In the genomic region with DNA sequence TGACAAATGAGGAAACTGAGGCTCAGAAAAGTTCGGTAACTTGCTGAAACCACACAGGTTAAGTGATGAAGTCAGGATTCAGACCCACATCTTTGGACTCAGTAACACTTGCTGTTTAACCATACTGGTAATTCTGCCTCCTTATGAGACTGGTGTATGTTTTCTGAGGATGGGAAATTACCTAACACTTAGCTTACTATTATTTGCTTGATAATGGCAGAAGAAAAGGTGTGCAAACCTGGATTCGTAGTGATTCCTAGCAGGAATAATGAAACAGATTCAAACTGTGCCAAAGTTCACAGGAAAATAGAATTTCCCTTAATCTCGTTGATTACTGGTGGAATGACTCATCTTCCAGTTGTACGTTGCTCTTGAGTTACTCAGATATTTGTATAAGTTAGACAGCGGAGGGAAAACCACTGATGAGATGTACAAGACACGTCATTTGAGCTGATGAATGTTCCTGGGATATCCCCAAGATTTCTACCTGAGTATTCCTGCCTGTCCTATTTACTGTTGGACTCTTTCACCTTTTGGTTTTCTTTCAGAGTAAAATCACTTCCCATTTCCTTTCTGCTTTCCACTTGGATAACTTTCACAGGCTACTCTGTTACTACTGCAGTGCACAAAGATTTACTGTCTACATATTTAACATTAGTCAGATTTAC, we compare ENCODE assay signal across 1 cellular context.
A peak's percentile ranks its signal among the peaks of the same experiment; 100 is the strongest.
TF ChIP-seq lines count a peak whose summit lies in the region.

No MANE protein-coding gene starts in this region.

TF ChIP-seq in HepG2, 621 proteins besides CTCF, POLR2A, EP300 and RAD21 (continued from another document and continues in another):
- peak; percentile 62 for TF ChIP-seq HMGXB3 (CRISPR knock-in tag; IDR thresholded peaks at IDR 0.05; ENCODE audit: borderline replicate concordance)
- TF ChIP-seq MED13 (CRISPR knock-in tag; IDR thresholded peaks at IDR 0.05), result no peak
- TF ChIP-seq, protein P1, sequence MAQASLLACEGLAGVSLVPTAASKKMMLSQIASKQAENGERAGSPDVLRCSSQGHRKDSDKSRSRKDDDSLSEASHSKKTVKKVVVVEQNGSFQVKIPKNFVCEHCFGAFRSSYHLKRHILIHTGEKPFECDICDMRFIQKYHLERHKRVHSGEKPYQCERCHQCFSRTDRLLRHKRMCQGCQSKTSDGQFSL (CRISPR knock-in tag; IDR thresholded peaks at IDR 0.05), result no peak
- TF ChIP-seq ZNF251 (CRISPR knock-in tag; IDR thresholded peaks at IDR 0.05), result no peak
- no peak for TF ChIP-seq MXI1 (IDR thresholded peaks at IDR 0.05; ENCODE audit: borderline replicate concordance, low read depth, low read length)
- TF ChIP-seq NFYB (CRISPR knock-in tag; IDR thresholded peaks at IDR 0.05), result no peak
- TF ChIP-seq ZMYM2 (CRISPR knock-in tag; IDR thresholded peaks at IDR 0.05), result no peak
- TF ChIP-seq HIVEP1 (CRISPR knock-in tag; IDR thresholded peaks at IDR 0.05), result no peak
- TF ChIP-seq ATF7-NPFF (CRISPR knock-in tag; IDR thresholded peaks at IDR 0.05; ENCODE audit: low read depth), result no peak
- no peak for TF ChIP-seq BHLHE40 (IDR thresholded peaks at IDR 0.05; ENCODE audit: low read length)
- no peak for TF ChIP-seq ZNF484 (CRISPR knock-in tag; IDR thresholded peaks at IDR 0.05; ENCODE audit: borderline replicate concordance, low read depth)
- TF ChIP-seq, protein P2, sequence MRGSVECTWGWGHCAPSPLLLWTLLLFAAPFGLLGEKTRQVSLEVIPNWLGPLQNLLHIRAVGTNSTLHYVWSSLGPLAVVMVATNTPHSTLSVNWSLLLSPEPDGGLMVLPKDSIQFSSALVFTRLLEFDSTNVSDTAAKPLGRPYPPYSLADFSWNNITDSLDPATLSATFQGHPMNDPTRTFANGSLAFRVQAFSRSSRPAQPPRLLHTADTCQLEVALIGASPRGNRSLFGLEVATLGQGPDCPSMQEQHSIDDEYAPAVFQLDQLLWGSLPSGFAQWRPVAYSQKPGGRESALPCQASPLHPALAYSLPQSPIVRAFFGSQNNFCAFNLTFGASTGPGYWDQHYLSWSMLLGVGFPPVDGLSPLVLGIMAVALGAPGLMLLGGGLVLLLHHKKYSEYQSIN (CRISPR knock-in tag; IDR thresholded peaks at IDR 0.05; ENCODE audit: borderline replicate concordance), result no peak
- no peak for TF ChIP-seq SP1 (IDR thresholded peaks at IDR 0.05)
- TF ChIP-seq SP1 (CRISPR knock-in tag; IDR thresholded peaks at IDR 0.05), result 0 out of 2 replicates have a peak, but pooled peaks have one; percentile 34
- TF ChIP-seq, protein P3, sequence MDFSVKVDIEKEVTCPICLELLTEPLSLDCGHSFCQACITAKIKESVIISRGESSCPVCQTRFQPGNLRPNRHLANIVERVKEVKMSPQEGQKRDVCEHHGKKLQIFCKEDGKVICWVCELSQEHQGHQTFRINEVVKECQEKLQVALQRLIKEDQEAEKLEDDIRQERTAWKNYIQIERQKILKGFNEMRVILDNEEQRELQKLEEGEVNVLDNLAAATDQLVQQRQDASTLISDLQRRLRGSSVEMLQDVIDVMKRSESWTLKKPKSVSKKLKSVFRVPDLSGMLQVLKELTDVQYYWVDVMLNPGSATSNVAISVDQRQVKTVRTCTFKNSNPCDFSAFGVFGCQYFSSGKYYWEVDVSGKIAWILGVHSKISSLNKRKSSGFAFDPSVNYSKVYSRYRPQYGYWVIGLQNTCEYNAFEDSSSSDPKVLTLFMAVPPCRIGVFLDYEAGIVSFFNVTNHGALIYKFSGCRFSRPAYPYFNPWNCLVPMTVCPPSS (IDR thresholded peaks at IDR 0.05), result no peak
- TF ChIP-seq, protein P4, sequence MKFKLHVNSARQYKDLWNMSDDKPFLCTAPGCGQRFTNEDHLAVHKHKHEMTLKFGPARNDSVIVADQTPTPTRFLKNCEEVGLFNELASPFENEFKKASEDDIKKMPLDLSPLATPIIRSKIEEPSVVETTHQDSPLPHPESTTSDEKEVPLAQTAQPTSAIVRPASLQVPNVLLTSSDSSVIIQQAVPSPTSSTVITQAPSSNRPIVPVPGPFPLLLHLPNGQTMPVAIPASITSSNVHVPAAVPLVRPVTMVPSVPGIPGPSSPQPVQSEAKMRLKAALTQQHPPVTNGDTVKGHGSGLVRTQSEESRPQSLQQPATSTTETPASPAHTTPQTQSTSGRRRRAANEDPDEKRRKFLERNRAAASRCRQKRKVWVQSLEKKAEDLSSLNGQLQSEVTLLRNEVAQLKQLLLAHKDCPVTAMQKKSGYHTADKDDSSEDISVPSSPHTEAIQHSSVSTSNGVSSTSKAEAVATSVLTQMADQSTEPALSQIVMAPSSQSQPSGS (CRISPR knock-in tag; IDR thresholded peaks at IDR 0.05), result 0 out of 2 replicates have a peak, but pooled peaks have one; percentile 49
- no peak for TF ChIP-seq KMT2B (CRISPR knock-in tag; IDR thresholded peaks at IDR 0.05)
- peak; percentile 65 for TF ChIP-seq PAXIP1 (CRISPR knock-in tag; conservative IDR thresholded peaks at IDR 0.05)
- TF ChIP-seq STAG1 (CRISPR knock-in tag; IDR thresholded peaks at IDR 0.05), result no peak
- TF ChIP-seq, protein P5, sequence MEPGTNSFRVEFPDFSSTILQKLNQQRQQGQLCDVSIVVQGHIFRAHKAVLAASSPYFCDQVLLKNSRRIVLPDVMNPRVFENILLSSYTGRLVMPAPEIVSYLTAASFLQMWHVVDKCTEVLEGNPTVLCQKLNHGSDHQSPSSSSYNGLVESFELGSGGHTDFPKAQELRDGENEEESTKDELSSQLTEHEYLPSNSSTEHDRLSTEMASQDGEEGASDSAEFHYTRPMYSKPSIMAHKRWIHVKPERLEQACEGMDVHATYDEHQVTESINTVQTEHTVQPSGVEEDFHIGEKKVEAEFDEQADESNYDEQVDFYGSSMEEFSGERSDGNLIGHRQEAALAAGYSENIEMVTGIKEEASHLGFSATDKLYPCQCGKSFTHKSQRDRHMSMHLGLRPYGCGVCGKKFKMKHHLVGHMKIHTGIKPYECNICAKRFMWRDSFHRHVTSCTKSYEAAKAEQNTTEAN (CRISPR knock-in tag; conservative IDR thresholded peaks at IDR 0.05), result 0 out of 2 replicates have a peak, but pooled peaks have one; percentile 36
- 0 out of 2 replicates have a peak, but pooled peaks have one; percentile 36 for TF ChIP-seq ZNF264 (CRISPR knock-in tag; IDR thresholded peaks at IDR 0.05)
- no peak for TF ChIP-seq ZNF557 (CRISPR knock-in tag; IDR thresholded peaks at IDR 0.05)
- peak; percentile 91 for TF ChIP-seq JUND (CRISPR knock-in tag; IDR thresholded peaks at IDR 0.05)
- peak; percentile 24; the same call in 1 of the 2 replicates for TF ChIP-seq HNF4G (IDR thresholded peaks at IDR 0.05; ENCODE audit: borderline replicate concordance, low read depth, low read length)
- no peak for TF ChIP-seq HNF4G (CRISPR knock-in tag; IDR thresholded peaks at IDR 0.05; ENCODE audit: borderline replicate concordance, low read depth)
- TF ChIP-seq ZNF256 (CRISPR knock-in tag; conservative IDR thresholded peaks at IDR 0.05), result no peak
- no peak for TF ChIP-seq ZNF282 (IDR thresholded peaks at IDR 0.05; ENCODE audit: partially characterized antibody)
- TF ChIP-seq, protein P6, sequence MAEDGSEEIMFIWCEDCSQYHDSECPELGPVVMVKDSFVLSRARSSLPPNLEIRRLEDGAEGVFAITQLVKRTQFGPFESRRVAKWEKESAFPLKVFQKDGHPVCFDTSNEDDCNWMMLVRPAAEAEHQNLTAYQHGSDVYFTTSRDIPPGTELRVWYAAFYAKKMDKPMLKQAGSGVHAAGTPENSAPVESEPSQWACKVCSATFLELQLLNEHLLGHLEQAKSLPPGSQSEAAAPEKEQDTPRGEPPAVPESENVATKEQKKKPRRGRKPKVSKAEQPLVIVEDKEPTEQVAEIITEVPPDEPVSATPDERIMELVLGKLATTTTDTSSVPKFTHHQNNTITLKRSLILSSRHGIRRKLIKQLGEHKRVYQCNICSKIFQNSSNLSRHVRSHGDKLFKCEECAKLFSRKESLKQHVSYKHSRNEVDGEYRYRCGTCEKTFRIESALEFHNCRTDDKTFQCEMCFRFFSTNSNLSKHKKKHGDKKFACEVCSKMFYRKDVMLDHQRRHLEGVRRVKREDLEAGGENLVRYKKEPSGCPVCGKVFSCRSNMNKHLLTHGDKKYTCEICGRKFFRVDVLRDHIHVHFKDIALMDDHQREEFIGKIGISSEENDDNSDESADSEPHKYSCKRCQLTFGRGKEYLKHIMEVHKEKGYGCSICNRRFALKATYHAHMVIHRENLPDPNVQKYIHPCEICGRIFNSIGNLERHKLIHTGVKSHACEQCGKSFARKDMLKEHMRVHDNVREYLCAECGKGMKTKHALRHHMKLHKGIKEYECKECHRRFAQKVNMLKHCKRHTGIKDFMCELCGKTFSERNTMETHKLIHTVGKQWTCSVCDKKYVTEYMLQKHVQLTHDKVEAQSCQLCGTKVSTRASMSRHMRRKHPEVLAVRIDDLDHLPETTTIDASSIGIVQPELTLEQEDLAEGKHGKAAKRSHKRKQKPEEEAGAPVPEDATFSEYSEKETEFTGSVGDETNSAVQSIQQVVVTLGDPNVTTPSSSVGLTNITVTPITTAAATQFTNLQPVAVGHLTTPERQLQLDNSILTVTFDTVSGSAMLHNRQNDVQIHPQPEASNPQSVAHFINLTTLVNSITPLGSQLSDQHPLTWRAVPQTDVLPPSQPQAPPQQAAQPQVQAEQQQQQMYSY (CRISPR knock-in tag; IDR thresholded peaks at IDR 0.05), result no peak
- TF ChIP-seq, protein P7, sequence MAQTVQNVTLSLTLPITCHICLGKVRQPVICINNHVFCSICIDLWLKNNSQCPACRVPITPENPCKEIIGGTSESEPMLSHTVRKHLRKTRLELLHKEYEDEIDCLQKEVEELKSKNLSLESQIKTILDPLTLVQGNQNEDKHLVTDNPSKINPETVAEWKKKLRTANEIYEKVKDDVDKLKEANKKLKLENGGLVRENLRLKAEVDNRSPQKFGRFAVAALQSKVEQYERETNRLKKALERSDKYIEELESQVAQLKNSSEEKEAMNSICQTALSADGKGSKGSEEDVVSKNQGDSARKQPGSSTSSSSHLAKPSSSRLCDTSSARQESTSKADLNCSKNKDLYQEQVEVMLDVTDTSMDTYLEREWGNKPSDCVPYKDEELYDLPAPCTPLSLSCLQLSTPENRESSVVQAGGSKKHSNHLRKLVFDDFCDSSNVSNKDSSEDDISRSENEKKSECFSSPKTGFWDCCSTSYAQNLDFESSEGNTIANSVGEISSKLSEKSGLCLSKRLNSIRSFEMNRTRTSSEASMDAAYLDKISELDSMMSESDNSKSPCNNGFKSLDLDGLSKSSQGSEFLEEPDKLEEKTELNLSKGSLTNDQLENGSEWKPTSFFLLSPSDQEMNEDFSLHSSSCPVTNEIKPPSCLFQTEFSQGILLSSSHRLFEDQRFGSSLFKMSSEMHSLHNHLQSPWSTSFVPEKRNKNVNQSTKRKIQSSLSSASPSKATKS (CRISPR knock-in tag; IDR thresholded peaks at IDR 0.05), result peak; percentile 68; the same call in 1 of the 2 replicates
- no peak for TF ChIP-seq ZFP36L1 (CRISPR knock-in tag; IDR thresholded peaks at IDR 0.05)
- peak; percentile 80 for TF ChIP-seq POGZ (CRISPR knock-in tag; IDR thresholded peaks at IDR 0.05)
- TF ChIP-seq EHMT2 (IDR thresholded peaks at IDR 0.05; ENCODE audit: borderline replicate concordance, low read depth, low read length), result peak; percentile 31; the same call in 1 of the 2 replicates
- TF ChIP-seq XRCC5 (optimal IDR thresholded peaks at IDR 0.05; ENCODE audit: low read length), result no peak
- no peak for TF ChIP-seq KMT2A (CRISPR knock-in tag; IDR thresholded peaks at IDR 0.05)
- no peak for TF ChIP-seq ZNF33B (CRISPR knock-in tag; IDR thresholded peaks at IDR 0.05)
